In genomic region chr17:6651483-6652452, GRCh38 we compare ENCODE assay signal across 1 cellular context.
TF ChIP-seq lines count a peak whose summit lies in the region.

C17orf100 (plus strand) TSS chr17:6651762; CDS start chr17:6651914, 152 bp downstream.
MED31 (minus strand) TSS chr17:6651605; CDS start chr17:6651528, 77 bp downstream.

TF ChIP-seq in HepG2, 621 proteins besides CTCF, POLR2A, EP300 and RAD21 (continued from another document and continues in another):
- TF ChIP-seq CEBPB (IDR thresholded peaks at IDR 0.05; ENCODE audit: borderline replicate concordance, low read depth, low read length) (no peak), ZNF780A (CRISPR knock-in tag; IDR thresholded peaks at IDR 0.05) (peak; percentile 98), ZNF3 (CRISPR knock-in tag; IDR thresholded peaks at IDR 0.05) (no peak), SRY (CRISPR knock-in tag; IDR thresholded peaks at IDR 0.05) (peak; percentile 98), NFIC (IDR thresholded peaks at IDR 0.05; ENCODE audit: low read length) (no peak), ZNF766 (CRISPR knock-in tag; IDR thresholded peaks at IDR 0.05; ENCODE audit: borderline replicate concordance) (peak; percentile 88; the same call in 1 of the 2 replicates), ZNF776 (CRISPR knock-in tag; IDR thresholded peaks at IDR 0.05) (peak; percentile 100), NCOA1 (CRISPR knock-in tag; IDR thresholded peaks at IDR 0.05) (peak; percentile 85), MAX (IDR thresholded peaks at IDR 0.05) (peak; percentile 99), ZKSCAN5 (CRISPR knock-in tag; IDR thresholded peaks at IDR 0.05) (no peak; the same call in 1 of the 2 replicates), TOPORS (CRISPR knock-in tag; IDR thresholded peaks at IDR 0.05) (peak; percentile 83), ZNF761 (CRISPR knock-in tag; conservative IDR thresholded peaks at IDR 0.05) (peak; percentile 98), KLF11 (CRISPR knock-in tag; IDR thresholded peaks at IDR 0.05) (peak; percentile 93; the same call in 1 of the 2 replicates), PAXIP1 (CRISPR knock-in tag; conservative IDR thresholded peaks at IDR 0.05) (peak; percentile 70), HNRNPUL1 (IDR thresholded peaks at IDR 0.05; ENCODE audit: low read depth, low read length) (no peak), HHEX (CRISPR knock-in tag; IDR thresholded peaks at IDR 0.05) (no peak), ZNF614 (CRISPR knock-in tag; IDR thresholded peaks at IDR 0.05; ENCODE audit: borderline replicate concordance) (peak; percentile 62; the same call in 1 of the 2 replicates), KAT7 (CRISPR knock-in tag; IDR thresholded peaks at IDR 0.05; ENCODE audit: borderline replicate concordance) (0 out of 2 replicates have a peak, but pooled peaks have one; percentile 30), ZNF646 (CRISPR knock-in tag; IDR thresholded peaks at IDR 0.05) (no peak), ZUFSP (CRISPR knock-in tag; IDR thresholded peaks at IDR 0.05; ENCODE audit: borderline replicate concordance) (no peak), ZNF768 (CRISPR knock-in tag; IDR thresholded peaks at IDR 0.05) (peak; percentile 88), BRF2 (CRISPR knock-in tag; IDR thresholded peaks at IDR 0.05) (peak; percentile 90; the same call in 1 of the 2 replicates), HES4 (CRISPR knock-in tag; IDR thresholded peaks at IDR 0.05; ENCODE audit: borderline replicate concordance) (peak; percentile 99), RFX5 (IDR thresholded peaks at IDR 0.05; ENCODE audit: low read depth, low read length) (peak; percentile 90), GLI4 (CRISPR knock-in tag; IDR thresholded peaks at IDR 0.05; ENCODE audit: borderline replicate concordance) (peak; percentile 97; the same call in 1 of the 2 replicates), HMGXB3 (CRISPR knock-in tag; IDR thresholded peaks at IDR 0.05; ENCODE audit: borderline replicate concordance) (peak; percentile 65; the same call in 1 of the 2 replicates), ZFP82 (CRISPR knock-in tag; IDR thresholded peaks at IDR 0.05; ENCODE audit: borderline replicate concordance) (peak; percentile 88; the same call in 1 of the 2 replicates), TRAFD1 (CRISPR knock-in tag; IDR thresholded peaks at IDR 0.05; ENCODE audit: borderline replicate concordance) (no peak), MYPOP (CRISPR knock-in tag; IDR thresholded peaks at IDR 0.05) (peak; percentile 54; the same call in 1 of the 2 replicates), GTF3A (CRISPR knock-in tag; conservative IDR thresholded peaks at IDR 0.05) (no peak), ARHGAP35 (CRISPR knock-in tag; IDR thresholded peaks at IDR 0.05; ENCODE audit: borderline replicate concordance) (peak; percentile 99), NKX3-1 (CRISPR knock-in tag; IDR thresholded peaks at IDR 0.05) (peak; percentile 98; the same call in 1 of the 2 replicates), TARDBP (CRISPR knock-in tag; IDR thresholded peaks at IDR 0.05) (no peak; the same call in 1 of the 2 replicates), ZNF839 (CRISPR knock-in tag; IDR thresholded peaks at IDR 0.05; ENCODE audit: borderline replicate concordance) (peak; percentile 95), ZSCAN12 (CRISPR knock-in tag; IDR thresholded peaks at IDR 0.05) (peak; percentile 92), TCF7 (IDR thresholded peaks at IDR 0.05; ENCODE audit: low read depth) (no peak), ZNF326 (CRISPR knock-in tag; IDR thresholded peaks at IDR 0.05; ENCODE audit: borderline replicate concordance) (no peak), ZSCAN31 (CRISPR knock-in tag; IDR thresholded peaks at IDR 0.05; ENCODE audit: low read depth) (peak; percentile 98), KDM2A (CRISPR knock-in tag; IDR thresholded peaks at IDR 0.05; ENCODE audit: borderline replicate concordance, low read depth) (peak; percentile 78), XBP1 (CRISPR knock-in tag; IDR thresholded peaks at IDR 0.05) (peak; percentile 53), TCF12 (IDR thresholded peaks at IDR 0.05) (no peak), TCF12 (CRISPR knock-in tag; IDR thresholded peaks at IDR 0.05) (peak; percentile 80)
